ENCODE assay signal across 8 cellular contexts in genomic region chr1:179230251-179230650, GRCh38. TPM values are rescaled to one million over a fixed set of nuclear protein-coding genes. Genes with fewer than 3 reads are reported as not detected.
DNase-seq lines count a peak whose midpoint lies in the region; ATAC-seq and TF ChIP-seq lines count a peak whose summit lies in the region.

No MANE protein-coding gene starts in this region.

- TF ChIP-seq POLR2A in suprapubic skin (IDR thresholded peaks at IDR 0.05): no peak

- H3K27me3 Mint-ChIP-seq in activated T-cell treated with anti-CD3 and anti-CD28 coated beads, Interleukin-2, amount 50 U/mL, for 4 hours (ENCODE audit: low read depth): no peaks in the 10 kb centered on the region

- no peak for DNase-seq in activated T-cell treated with anti-CD3 and anti-CD28 coated beads, Interleukin-2, amount 50 U/mL, for 4 hours
- DNase-seq in activated T-cell treated with anti-CD3 and anti-CD28 coated beads, Interleukin-2, amount 50 U/mL, for 48 hours: no peak
- DNase-seq in hepatocyte (ENCODE audit: low spot score): no peak
- no peak for DNase-seq in suprapubic skin (ENCODE audit: low spot score in 2 of 2)
- no peak for DNase-seq in KG1 (lab: John Stamatoyannopoulos, UW)
- no peak for DNase-seq in KBM-7
- no peak for DNase-seq in NCI-H1417 treated with DMSO at 0.1 percent for 48 hours (lab: John Stamatoyannopoulos, UW)

- H3K4me1 ChIP-seq in hepatocyte (ENCODE audit: insufficient read depth) (peaks cover 9% of the 10 kb centered on the region), suprapubic skin (peaks cover 24% of the 10 kb centered on the region)

- ATAC-seq in activated T-cell treated with anti-CD3 and anti-CD28 coated beads, Interleukin-2, amount 50 U/mL, for 4 hours: peak; percentile 36 to 38

- H3K4me2 ChIP-seq in hepatocyte: peak overlapping the region; percentile 88

- H3K27me3 ChIP-seq in hepatocyte (no peaks in the 10 kb centered on the region), suprapubic skin (no peaks in the 10 kb centered on the region)

- TF ChIP-seq CTCF in WI38 (IDR thresholded peaks at IDR 0.05; ENCODE audit: low read depth, low read length) (no peak), hepatocyte (IDR thresholded peaks at IDR 0.05; ENCODE audit: poor library complexity) (no peak), suprapubic skin (IDR thresholded peaks at IDR 0.05) (no peak)

- in situ Hi-C loops in KBM-7 (cut with MboI; ENCODE audit: low pct_unique_long_range_greater_than_20kb, low sequenced_read_pairs): no loop called here

- peak overlapping the region; percentile 97 for H2AFZ ChIP-seq in hepatocyte

- peaks cover 8% of the 10 kb centered on the region for H3K36me3 Mint-ChIP-seq in activated T-cell treated with anti-CD3 and anti-CD28 coated beads, Interleukin-2, amount 50 U/mL, for 4 hours (ENCODE audit: insufficient read depth)

- H3K9me3 ChIP-seq in hepatocyte (ENCODE audit: low read depth): no peaks in the 10 kb centered on the region
- no peaks in the 10 kb centered on the region for H3K9me3 ChIP-seq in suprapubic skin

- H3K9me3 Mint-ChIP-seq in activated T-cell treated with anti-CD3 and anti-CD28 coated beads, Interleukin-2, amount 50 U/mL, for 4 hours: no peaks in the 10 kb centered on the region

- peaks cover 8% of the 10 kb centered on the region for H4K20me1 ChIP-seq in hepatocyte (ENCODE audit: insufficient read depth, poor library complexity, severe bottlenecking)

- H3K79me2 ChIP-seq in hepatocyte: peaks cover 35% of the 10 kb centered on the region

- peak overlapping the region; percentile 87 for H3K4me3 Mint-ChIP-seq in activated T-cell treated with anti-CD3 and anti-CD28 coated beads, Interleukin-2, amount 50 U/mL, for 4 hours

- WGBS in hepatocyte (ENCODE audit: low lambda C conversion rate, missing lambda C conversion rate): 60% methylated on average over 5 of the region's 5 CpGs
- WGBS in suprapubic skin: 41% methylated on average over 5 of the region's 5 CpGs

- peaks cover 29% of the 10 kb centered on the region for H3K4me1 Mint-ChIP-seq in activated T-cell treated with anti-CD3 and anti-CD28 coated beads, Interleukin-2, amount 50 U/mL, for 4 hours (ENCODE audit: low read depth)

- H3K4me3 ChIP-seq in WI38 (ENCODE audit: low read depth, low read length) (peak overlapping the region; percentile 85), hepatocyte (no peak overlapping the region), suprapubic skin (peak overlapping the region; percentile 99)

- H3K36me3 ChIP-seq in hepatocyte (replicated peaks; ENCODE audit: insufficient read depth, low read depth): no peaks in the 10 kb centered on the region
- H3K36me3 ChIP-seq in suprapubic skin: no peaks in the 10 kb centered on the region

- H3K9me2 ChIP-seq in hepatocyte (replicated peaks; ENCODE audit: insufficient read depth): no peaks in the 10 kb centered on the region

- H3K27ac ChIP-seq in hepatocyte (peak overlapping the region; percentile 96), suprapubic skin (no peak overlapping the region)

- TF ChIP-seq EP300 in suprapubic skin (IDR thresholded peaks at IDR 0.05): no peak

RNA-seq across cellular contexts. Expression of gene ABL2, which starts 0.8 kb away (rescaled TPM):
- 1 to 10 TPM; 8.7 to 9.9 (median 9.9) TPM for total RNA-seq in activated T-cell treated with anti-CD3 and anti-CD28 coated beads, Interleukin-2, amount 50 U/mL, for 4 hours
- 11.3 and 11.6 TPM in 2 replicates for total RNA-seq in hepatocyte
- 8.6 and 13.0 TPM in 2 replicates for polyA plus RNA-seq in hepatocyte
- 10 to 100 TPM in 3 of 4 donors, 1 to 10 TPM in 1; 6.8 to 22.2 (median 12.2) TPM for total RNA-seq in suprapubic skin
